In genomic region chr18:9240270-9240669, GRCh38 we compare ENCODE assay signal across 26 cellular contexts.
DNase-seq lines count a peak whose midpoint lies in the region; ATAC-seq, FAIRE-seq and TF ChIP-seq lines count a peak whose summit lies in the region.
"Had no signal": no experiment of that assay in that cellular context is flagged by ENCODE, and none has a peak within 500 bp of the region (broad histone marks: within the 10 kb centered on the region; RNA-seq: fewer than 3 reads in every experiment).

No MANE protein-coding gene starts in this region.

- H3K27me3 ChIP-seq in neutrophil (no peaks in the 10 kb centered on the region), left lung (no peaks in the 10 kb centered on the region)
- H3K27me3 ChIP-seq: heart left ventricle, MG63, sigmoid colon had no signal

- no peak overlapping the region for H3K27ac Mint-ChIP-seq in activated naive CD4-positive, alpha-beta T cell treated with anti-CD3 and anti-CD28 coated beads, Interleukin-2, amount 50 U/mL, for 72 hours
- H3K27ac Mint-ChIP-seq: CD4-positive, alpha-beta T cell; nephron; stimulated activated memory B cell treated with anti-CD40 and anti-IgM and Interleukin-4, amounts not matched to agents 10 μg/mL and 1 μg/mL and 100 μg/mL, for 72 hours; T-helper 2 cell treated with Interferon-gamma antibody and Interleukin-4, amounts not matched to agents 5 μg/mL and 100 μg/mL, for 36 hours; WTC11 had no signal

- TF ChIP-seq POLR2A in NB4 (IDR thresholded peaks at IDR 0.05; ENCODE audit: extremely low read depth, insufficient read length) = no peak

- H3K9me3 Mint-ChIP-seq in activated naive CD4-positive, alpha-beta T cell treated with anti-CD3 and anti-CD28 coated beads, Interleukin-2, amount 50 U/mL, for 72 hours = no peaks in the 10 kb centered on the region
- H3K9me3 Mint-ChIP-seq: CD4-positive, alpha-beta T cell; nephron; stimulated activated memory B cell treated with anti-CD40 and anti-IgM and Interleukin-4, amounts not matched to agents 10 μg/mL and 1 μg/mL and 100 μg/mL, for 72 hours; T-helper 2 cell treated with Interferon-gamma antibody and Interleukin-4, amounts not matched to agents 5 μg/mL and 100 μg/mL, for 36 hours; WTC11 had no signal

- H3K27ac ChIP-seq in neutrophil (peak overlapping the region; percentile 56), left lung (peak overlapping the region in 1 of 2 donors; percentile 0)
- H3K27ac ChIP-seq: heart left ventricle, sigmoid colon, SK-N-MC had no signal

- intact Hi-C loops in left lung (cut with DNase I) = no loop called here

- H3K4me3 ChIP-seq in NB4 (ENCODE audit: low read depth, low read length) (no peak overlapping the region), neutrophil (ENCODE audit: low read depth in 1 of 2, low read length in 1 of 2) (no peak overlapping the region), left lung (no peak overlapping the region)
- H3K4me3 ChIP-seq: heart left ventricle, MG63, sigmoid colon, SK-N-MC had no signal

- TF ChIP-seq CTCF in NB4 (IDR thresholded peaks at IDR 0.05; ENCODE audit: low read depth, low read length) (no peak), neutrophil (IDR thresholded peaks at IDR 0.05) (no peak), left lung (IDR thresholded peaks at IDR 0.05) (no peak)

- H3K36me3 Mint-ChIP-seq in activated naive CD4-positive, alpha-beta T cell treated with anti-CD3 and anti-CD28 coated beads, Interleukin-2, amount 50 U/mL, for 72 hours = peaks cover 5 to 26% of the 10 kb centered on the region in 2 donors

- H3K36me3 ChIP-seq in neutrophil = peaks cover 4% of the 10 kb centered on the region
- peaks cover 0 to 30% of the 10 kb centered on the region in 2 donors for H3K36me3 ChIP-seq in left lung

- peaks cover 55 to 67% of the 10 kb centered on the region in 2 experiments for H3K4me1 ChIP-seq in neutrophil (ENCODE audit: control insufficient read depth in 1 of 2, insufficient read depth in 1 of 2, low read depth in 1 of 2, low read length in 1 of 2)
- peaks cover 0 to 24% of the 10 kb centered on the region in 2 donors for H3K4me1 ChIP-seq in left lung
- H3K4me1 ChIP-seq: sigmoid colon had no signal

- no peak for FAIRE-seq in GM19239 (lab: Jason Lieb, UNC)
- FAIRE-seq: G401.6, RCC 7860 had no signal

- DNase-seq in activated naive CD4-positive, alpha-beta T cell treated with anti-CD3 and anti-CD28 coated beads, Interleukin-2, amount 50 U/mL, for 72 hours (ENCODE audit: low spot score in 2 of 2) = no peak
- no peak for DNase-seq in activated naive CD4-positive, alpha-beta T cell (lab: John Stamatoyannopoulos, UW)
- DNase-seq in GM19239 (ENCODE audit: insufficient read length, low spot score) = peak; percentile 2
- peak; percentile 8 for DNase-seq in NB4 (ENCODE audit: low read depth)
- DNase-seq in NAMALWA (ENCODE audit: low spot score) = no peak
- no peak for DNase-seq in NCI-H187 (lab: John Stamatoyannopoulos, UW)
- no peak for DNase-seq in left lung
- DNase-seq: activated effector memory CD4-positive, alpha-beta T cell treated with Interleukin-2 at 50 U/mL for 16 hours; amniotic stem cell; CD4-positive, alpha-beta T cell; dermis blood vessel endothelial cell; DMS153; heart left ventricle; IMR-90; MG63; NCI-H1694 treated with DMSO at 0.1 percent for 48 hours; NCI-H774; sigmoid colon had no signal

- H3K9me3 ChIP-seq in neutrophil (no peaks in the 10 kb centered on the region), left lung (no peaks in the 10 kb centered on the region)
- H3K9me3 ChIP-seq: heart left ventricle, MG63, sigmoid colon had no signal

- peak; percentile 33 to 66 for ATAC-seq in activated naive CD4-positive, alpha-beta T cell treated with anti-CD3 and anti-CD28 coated beads, Interleukin-2, amount 50 U/mL, for 72 hours
- no peak for ATAC-seq in left lung
- ATAC-seq: heart left ventricle; stimulated activated memory B cell treated with anti-CD40 and anti-IgM and Interleukin-4, amounts not matched to agents 10 μg/mL and 1 μg/mL and 100 μg/mL, for 72 hours; WTC11 had no signal

Comparison
In these comparisons a context has a peak if more than half of its experiments do, and no peak if none do; other contexts are left out.
1. DNase-seq: peak in GM19239 (single experiment) and NB4 (single experiment); none in activated naive CD4-positive, alpha-beta T cell treated with anti-CD3 and anti-CD28 coated beads, Interleukin-2, amount 50 U/mL, for 72 hours (0 of 2), activated naive CD4-positive, alpha-beta T cell (0 of 4), NAMALWA (single experiment), NCI-H187 (0 of 2) and left lung (0 of 2).